In genomic region chr12:123250471-123251383, GRCh38 we compare ENCODE assay signal across 8 cellular contexts. TPM values are rescaled to one million over a fixed set of nuclear protein-coding genes. Genes with fewer than 3 reads are reported as not detected.
DNase-seq lines count a peak whose midpoint lies in the region; ATAC-seq lines count a peak whose summit lies in the region.

No MANE protein-coding gene starts in this region.

- no peaks in the 10 kb centered on the region for H3K27me3 Mint-ChIP-seq in T-helper 2 cell treated with Interferon-gamma antibody and Interleukin-4, amounts not matched to agents 5 μg/mL and 100 μg/mL, for 36 hours (ENCODE audit: low read depth)
- no peaks in the 10 kb centered on the region for H3K27me3 Mint-ChIP-seq in stimulated activated memory B cell treated with anti-CD40 and anti-IgM and Interleukin-4, amounts not matched to agents 10 μg/mL and 1 μg/mL and 100 μg/mL, for 72 hours

- peaks cover 39% of the 10 kb centered on the region for H3K36me3 Mint-ChIP-seq in T-helper 2 cell treated with Interferon-gamma antibody and Interleukin-4, amounts not matched to agents 5 μg/mL and 100 μg/mL, for 36 hours (ENCODE audit: low read depth)
- H3K36me3 Mint-ChIP-seq in stimulated activated memory B cell treated with anti-CD40 and anti-IgM and Interleukin-4, amounts not matched to agents 10 μg/mL and 1 μg/mL and 100 μg/mL, for 72 hours, result peaks cover 51% of the 10 kb centered on the region

- peaks cover 3% of the 10 kb centered on the region for H3K9me3 Mint-ChIP-seq in T-helper 2 cell treated with Interferon-gamma antibody and Interleukin-4, amounts not matched to agents 5 μg/mL and 100 μg/mL, for 36 hours
- H3K9me3 Mint-ChIP-seq in stimulated activated memory B cell treated with anti-CD40 and anti-IgM and Interleukin-4, amounts not matched to agents 10 μg/mL and 1 μg/mL and 100 μg/mL, for 72 hours, result no peaks in the 10 kb centered on the region

- H3K4me1 Mint-ChIP-seq in T-helper 2 cell treated with Interferon-gamma antibody and Interleukin-4, amounts not matched to agents 5 μg/mL and 100 μg/mL, for 36 hours (ENCODE audit: low read depth), result peaks cover 22% of the 10 kb centered on the region
- H3K4me1 Mint-ChIP-seq in stimulated activated memory B cell treated with anti-CD40 and anti-IgM and Interleukin-4, amounts not matched to agents 10 μg/mL and 1 μg/mL and 100 μg/mL, for 72 hours, result peaks cover 46% of the 10 kb centered on the region

- H3K4me3 Mint-ChIP-seq in T-helper 2 cell treated with Interferon-gamma antibody and Interleukin-4, amounts not matched to agents 5 μg/mL and 100 μg/mL, for 36 hours, result no peak overlapping the region
- no peak overlapping the region for H3K4me3 Mint-ChIP-seq in stimulated activated memory B cell treated with anti-CD40 and anti-IgM and Interleukin-4, amounts not matched to agents 10 μg/mL and 1 μg/mL and 100 μg/mL, for 72 hours

- DNase-seq in T-helper 2 cell treated with Interferon-gamma antibody and Interleukin-4, amounts not matched to agents 5 μg/mL and 100 μg/mL, for 36 hours (ENCODE audit: low spot score), result no peak
- DNase-seq in T-helper 2 cell (no peak), NCI-H774 (lab: John Stamatoyannopoulos, UW) (peak; percentile 33), pons (ENCODE audit: low spot score) (no peak), cortex of kidney (lab: John Stamatoyannopoulos, UW) (no peak), NCI-H1092 (lab: John Stamatoyannopoulos, UW) (no peak)

- peak overlapping the region; percentile 31 for H3K27ac Mint-ChIP-seq in T-helper 2 cell treated with Interferon-gamma antibody and Interleukin-4, amounts not matched to agents 5 μg/mL and 100 μg/mL, for 36 hours
- peak overlapping the region; percentile 45 for H3K27ac Mint-ChIP-seq in stimulated activated memory B cell treated with anti-CD40 and anti-IgM and Interleukin-4, amounts not matched to agents 10 μg/mL and 1 μg/mL and 100 μg/mL, for 72 hours

- peak; percentile 80 for ATAC-seq in esophagus mucosa
- no peak for ATAC-seq in stimulated activated memory B cell treated with anti-CD40 and anti-IgM and Interleukin-4, amounts not matched to agents 10 μg/mL and 1 μg/mL and 100 μg/mL, for 72 hours

RNA-seq across cellular contexts. Expression of gene MTRFR, which starts 17.5 kb away (rescaled TPM):
- total RNA-seq in esophagus mucosa, result 7.7 TPM

RNA-seq across cellular contexts. Expression of gene MPHOSPH9, which starts 17.8 kb away (rescaled TPM):
- 13.0 TPM for total RNA-seq in esophagus mucosa

RNA-seq across cellular contexts. Expression of gene CDK2AP1, which starts 20.9 kb away (rescaled TPM):
- total RNA-seq in esophagus mucosa, result 109 TPM
